27 cellular contexts compared by ENCODE assay signal in genomic region chr6:128993161-128993560, GRCh38.
"Had no signal": no experiment of that assay in that cellular context is flagged by ENCODE, and none has a peak within 500 bp of the region (broad histone marks: within the 10 kb centered on the region; RNA-seq: fewer than 3 reads in every experiment).

No MANE protein-coding gene starts in this region.

- H3K36me3 ChIP-seq: lower lobe of right lung, neural progenitor cell, neutrophil, right atrium auricular region, right lobe of liver, thoracic aorta, tibial artery, upper lobe of right lung had no signal

- H3K27ac Mint-ChIP-seq: immature natural killer cell; naive thymus-derived CD8-positive, alpha-beta T cell; nephron; neural progenitor cell; stimulated activated memory B cell treated with anti-CD40 and anti-IgM and Interleukin-4, amounts not matched to agents 10 μg/mL and 1 μg/mL and 100 μg/mL, for 72 hours; stimulated activated naive CD8-positive, alpha-beta T cell treated with anti-CD3 and anti-CD28 coated beads, Interleukin-15, amount 100 ng/mL, for 72 hours had no signal

- H3K36me3 Mint-ChIP-seq: neural progenitor cell; stimulated activated memory B cell treated with anti-CD40 and anti-IgM and Interleukin-4, amounts not matched to agents 10 μg/mL and 1 μg/mL and 100 μg/mL, for 72 hours had no signal

- H3K27me3 Mint-ChIP-seq: stimulated activated memory B cell treated with anti-CD40 and anti-IgM and Interleukin-4, amounts not matched to agents 10 μg/mL and 1 μg/mL and 100 μg/mL, for 72 hours had no signal

- ATAC-seq: lower lobe of right lung; naive thymus-derived CD8-positive, alpha-beta T cell; psoas muscle; right lobe of liver; stimulated activated memory B cell treated with anti-CD40 and anti-IgM and Interleukin-4, amounts not matched to agents 10 μg/mL and 1 μg/mL and 100 μg/mL, for 72 hours; stimulated activated naive CD8-positive, alpha-beta T cell treated with anti-CD3 and anti-CD28 coated beads, Interleukin-15, amount 100 ng/mL, for 72 hours; upper lobe of right lung had no signal

- H3K4me1 ChIP-seq: lower lobe of right lung, neural progenitor cell, parathyroid adenoma, psoas muscle, right atrium auricular region, right lobe of liver, tibial artery, upper lobe of right lung had no signal

- H3K27ac ChIP-seq: lower lobe of right lung, neural progenitor cell, neutrophil, parathyroid adenoma, psoas muscle, right atrium auricular region, right lobe of liver, thoracic aorta, tibial artery, upper lobe of right lung had no signal

- H3K4me1 Mint-ChIP-seq: immature natural killer cell; naive thymus-derived CD8-positive, alpha-beta T cell; nephron; stimulated activated memory B cell treated with anti-CD40 and anti-IgM and Interleukin-4, amounts not matched to agents 10 μg/mL and 1 μg/mL and 100 μg/mL, for 72 hours; stimulated activated naive CD8-positive, alpha-beta T cell treated with anti-CD3 and anti-CD28 coated beads, Interleukin-15, amount 100 ng/mL, for 72 hours had no signal

- H3K4me3 ChIP-seq: lower lobe of right lung, neural progenitor cell, psoas muscle, right atrium auricular region, right lobe of liver, smooth muscle cell, thoracic aorta, tibial artery, upper lobe of right lung had no signal

- H3K9me3 ChIP-seq: lower lobe of right lung, neutrophil, psoas muscle, right atrium auricular region, right lobe of liver, thoracic aorta, tibial artery, upper lobe of right lung had no signal

- H3K9ac ChIP-seq: neural progenitor cell, parathyroid adenoma had no signal

- H3K4me3 Mint-ChIP-seq: immature natural killer cell; naive thymus-derived CD8-positive, alpha-beta T cell; nephron; neural progenitor cell; stimulated activated memory B cell treated with anti-CD40 and anti-IgM and Interleukin-4, amounts not matched to agents 10 μg/mL and 1 μg/mL and 100 μg/mL, for 72 hours; stimulated activated naive CD8-positive, alpha-beta T cell treated with anti-CD3 and anti-CD28 coated beads, Interleukin-15, amount 100 ng/mL, for 72 hours had no signal

- H3K9me3 Mint-ChIP-seq: neural progenitor cell had no signal

- H3K27me3 ChIP-seq: neural progenitor cell, neutrophil, right atrium auricular region, right lobe of liver, tibial artery, upper lobe of right lung had no signal

- DNase-seq: immature natural killer cell; islet precursor cell; lower lobe of right lung; mammary epithelial cell; mesenchymal stem cell; naive thymus-derived CD8-positive, alpha-beta T cell; occipital lobe; psoas muscle; right lobe of liver; stimulated activated CD4-positive, alpha-beta T cell treated with anti-CD3 and anti-CD28 coated beads, Interleukin-1b, Interleukin-23, amount 100 ng/mL, for 48 hours; stimulated activated CD4-positive, alpha-beta T cell treated with anti-CD3 and anti-CD28 coated beads, Interleukin-2, amount 100 ng/mL, for 48 hours; stimulated activated CD4-positive, alpha-beta T cell treated with anti-CD3 and anti-CD28 coated beads, Interleukin-4, amount 100 ng/mL, for 4 hours; stimulated activated CD8-positive, alpha-beta memory T cell treated with anti-CD3 and anti-CD28 coated beads, Interleukin-4, amount 100 ng/mL, for 48 hours; stimulated activated naive CD4-positive, alpha-beta T cell treated with Interleukin-2 at 50 U/mL for 16 hours; stimulated activated naive CD8-positive, alpha-beta T cell treated with anti-CD3 and anti-CD28 coated beads, Interleukin-15, amount 100 ng/mL, for 72 hours; substantia nigra; tibial artery; trophoblast cell; upper lobe of right lung had no signal
